Comparison of ENCODE assay signal across 12 cellular contexts in genomic region chr19:8460516-8461298, GRCh38. TPM values are rescaled to one million over a fixed set of nuclear protein-coding genes. Genes with fewer than 3 reads are reported as not detected.
DNase-seq lines count a peak whose midpoint lies in the region; ATAC-seq and TF ChIP-seq lines count a peak whose summit lies in the region.
"Had no signal": no experiment of that assay in that cellular context is flagged by ENCODE, and none has a peak within 500 bp of the region (broad histone marks: within the 10 kb centered on the region; RNA-seq: fewer than 3 reads in every experiment).

No MANE protein-coding gene starts in this region.

- peaks cover 0 to 56% of the 10 kb centered on the region in 2 donors for H3K36me3 ChIP-seq in left lung
- peaks cover 30 to 34% of the 10 kb centered on the region in 2 donors for H3K36me3 ChIP-seq in stomach smooth muscle (ENCODE audit: control insufficient read depth in 2 of 2, insufficient read depth in 2 of 2, low read length in 2 of 2)

- intact Hi-C loops in left lung (cut with DNase I), result no loop called here

- H3K27me3 ChIP-seq in left lung (no peaks in the 10 kb centered on the region), stomach smooth muscle (ENCODE audit: control insufficient read depth in 1 of 2, insufficient read depth in 2 of 2, low read length in 2 of 2) (no peaks in the 10 kb centered on the region)

- POLR2A ChIA-PET in WTC11 (lab: Charles Lee), result no interaction called here

- no peaks in the 10 kb centered on the region for H3K9me3 Mint-ChIP-seq in activated CD8-positive, alpha-beta memory T cell treated with anti-CD3 and anti-CD28 coated beads, Interleukin-2, amount 10 ng/mL, durations not matched to agents 7 days and 5 days (ENCODE audit: low read depth)
- no peaks in the 10 kb centered on the region for H3K9me3 Mint-ChIP-seq in WTC11

- CTCF ChIA-PET in activated CD8-positive, alpha-beta memory T cell treated with anti-CD3 and anti-CD28 coated beads, Interleukin-2, amount 10 ng/mL, durations not matched to agents 7 days and 5 days (lab: Charles Lee), result interaction anchor here (1.3 to 1.6 kb wide), 2 partner anchors 117 to 120 kb away, joined by 4 read pairs; partner anchors contain the start of gene MYO1F
- CTCF ChIA-PET in WTC11 (lab: Charles Lee), result interaction anchor here (1.7 kb wide), 1 partner anchor 48 kb away, joined by 5 read pairs; the partner anchor contains the start of gene MARCHF2

- H3K27me3 Mint-ChIP-seq in activated CD8-positive, alpha-beta memory T cell treated with anti-CD3 and anti-CD28 coated beads, Interleukin-2, amount 10 ng/mL, durations not matched to agents 7 days and 5 days, result no peaks in the 10 kb centered on the region
- no peaks in the 10 kb centered on the region for H3K27me3 Mint-ChIP-seq in WTC11 (ENCODE audit: low read depth)

- no peaks in the 10 kb centered on the region for H3K9me3 ChIP-seq in left lung
- no peaks in the 10 kb centered on the region for H3K9me3 ChIP-seq in stomach smooth muscle (ENCODE audit: control insufficient read depth in 2 of 2, low read length in 2 of 2)

- ATAC-seq in activated CD8-positive, alpha-beta memory T cell treated with anti-CD3 and anti-CD28 coated beads, Interleukin-2, amount 10 ng/mL, durations not matched to agents 7 days and 5 days, result peak; percentile 59
- ATAC-seq in WTC11 (no peak), left lung (no peak)

- DNase-seq in activated CD8-positive, alpha-beta memory T cell treated with anti-CD3 and anti-CD28 coated beads, Interleukin-2, amount 10 ng/mL, durations not matched to agents 7 days and 5 days, result no peak
- no peak for DNase-seq in activated CD8-positive, alpha-beta memory T cell treated with anti-CD3 and anti-CD28 coated beads for 24 hours
- DNase-seq in WTC11 (ENCODE audit: low spot score), result no peak
- no peak for DNase-seq in left lung
- no peak for DNase-seq in NCI-H1417 treated with DMSO at 0.1 percent for 48 hours (lab: John Stamatoyannopoulos, UW)
- DNase-seq in T-helper 1 cell, result no peak
- DNase-seq in NOMO-1 treated with DMSO at 0.1 percent for 48 hours (lab: John Stamatoyannopoulos, UW; ENCODE audit: unreplicated experiment), result no peak
- DNase-seq: activated naive CD4-positive, alpha-beta T cell treated with anti-CD3 and anti-CD28 coated beads, Interleukin-2, amount 50 U/mL, for 16 hours; effector CD8-positive, alpha-beta T cell; stimulated activated CD4-positive, alpha-beta T cell treated with anti-CD3 and anti-CD28 coated beads, Interleukin-4, amount 100 ng/mL, for 4 hours had no signal

- H3K27ac ChIP-seq in left lung (peak overlapping the region; percentile 20 to 44), stomach smooth muscle (ENCODE audit: low read length) (peak overlapping the region; percentile 53)

- peak overlapping the region; percentile 77 for H3K27ac Mint-ChIP-seq in activated CD8-positive, alpha-beta memory T cell treated with anti-CD3 and anti-CD28 coated beads, Interleukin-2, amount 10 ng/mL, durations not matched to agents 7 days and 5 days
- peak overlapping the region; percentile 96; the same call in 1 of the 2 replicates for H3K27ac Mint-ChIP-seq in WTC11

- H3K36me3 Mint-ChIP-seq in activated CD8-positive, alpha-beta memory T cell treated with anti-CD3 and anti-CD28 coated beads, Interleukin-2, amount 10 ng/mL, durations not matched to agents 7 days and 5 days, result peaks cover 51% of the 10 kb centered on the region
- H3K36me3 Mint-ChIP-seq in WTC11, result peaks cover 59% of the 10 kb centered on the region

- no peak overlapping the region for H3K9ac ChIP-seq in stomach smooth muscle (ENCODE audit: low read length in 2 of 2)

- H3K4me1 ChIP-seq in left lung (peaks cover 38 to 76% of the 10 kb centered on the region in 2 donors), stomach smooth muscle (ENCODE audit: control insufficient read depth, insufficient read depth, low read length) (peaks cover 28% of the 10 kb centered on the region)

- H3K4me3 ChIP-seq in left lung (no peak overlapping the region), stomach smooth muscle (ENCODE audit: low read length in 2 of 2) (peak overlapping the region; percentile 21 to 22)

- H3K4me1 Mint-ChIP-seq in activated CD8-positive, alpha-beta memory T cell treated with anti-CD3 and anti-CD28 coated beads, Interleukin-2, amount 10 ng/mL, durations not matched to agents 7 days and 5 days, result peaks cover 56% of the 10 kb centered on the region
- H3K4me1 Mint-ChIP-seq in WTC11, result peaks cover 71% of the 10 kb centered on the region

- TF ChIP-seq CTCF in WTC11 (IDR thresholded peaks at IDR 0.05) (no peak), left lung (IDR thresholded peaks at IDR 0.05) (no peak)

- H3K4me3 Mint-ChIP-seq in activated CD8-positive, alpha-beta memory T cell treated with anti-CD3 and anti-CD28 coated beads, Interleukin-2, amount 10 ng/mL, durations not matched to agents 7 days and 5 days, result no peak overlapping the region
- H3K4me3 Mint-ChIP-seq in WTC11, result no peak overlapping the region

TF ChIP-seq in WTC11, 78 proteins besides CTCF, POLR2A, EP300 and RAD21:
- TF ChIP-seq MYBL2 (CRISPR knock-in tag; IDR thresholded peaks at IDR 0.05), result no peak
- TF ChIP-seq ZNF671 (CRISPR knock-in tag; IDR thresholded peaks at IDR 0.05), result no peak
- TF ChIP-seq NR3C1 (CRISPR knock-in tag; conservative IDR thresholded peaks at IDR 0.05; ENCODE audit: low read depth), result no peak
- no peak for TF ChIP-seq TCF7 (CRISPR knock-in tag; IDR thresholded peaks at IDR 0.05; ENCODE audit: low read depth)
- no peak for TF ChIP-seq CDX4 (CRISPR knock-in tag; IDR thresholded peaks at IDR 0.05; ENCODE audit: borderline replicate concordance)
- no peak for TF ChIP-seq ELF4 (CRISPR knock-in tag; IDR thresholded peaks at IDR 0.05; ENCODE audit: low read depth)
- TF ChIP-seq ZNF281 (CRISPR knock-in tag; IDR thresholded peaks at IDR 0.05), result no peak
- TF ChIP-seq HMGA2 (CRISPR knock-in tag; IDR thresholded peaks at IDR 0.05), result no peak
- no peak for TF ChIP-seq ZNF232 (CRISPR knock-in tag; IDR thresholded peaks at IDR 0.05)
- no peak for TF ChIP-seq ZNF423 (CRISPR knock-in tag; IDR thresholded peaks at IDR 0.05)
TF ChIP-seq in WTC11: peak in this region for 0.

RNA-seq across cellular contexts. Expression of gene HNRNPM, which starts 15.9 kb away (rescaled TPM):
- 100 to 1,000 TPM; 226 to 309 TPM for total RNA-seq in activated CD8-positive, alpha-beta memory T cell treated with anti-CD3 and anti-CD28 coated beads, Interleukin-2, amount 10 ng/mL, durations not matched to agents 7 days and 5 days
- total RNA-seq in WTC11 (2021), result 309 to 416 TPM (median 343 TPM) in 3 replicates
- 100 to 1,000 TPM; 121 to 163 TPM for total RNA-seq in left lung

RNA-seq across cellular contexts. Expression of gene PRAM1, which starts 41.7 kb away (rescaled TPM):
- 1 to 10 TPM in 1 of 2 experiments, under 1 TPM in 1; 0.59 to 1.4 TPM for total RNA-seq in activated CD8-positive, alpha-beta memory T cell treated with anti-CD3 and anti-CD28 coated beads, Interleukin-2, amount 10 ng/mL, durations not matched to agents 7 days and 5 days
- total RNA-seq in WTC11 (2021) (0.46 to 1.1 TPM (median 0.66 TPM) in 3 replicates), left lung (10 to 100 TPM; 10.7 to 26.8 TPM)
- total RNA-seq: RPMI7951 had no signal

RNA-seq across cellular contexts. Expression of gene MARCHF2, which starts 47.6 kb away (rescaled TPM):
- 10 to 100 TPM; 16.5 to 20.9 TPM for total RNA-seq in activated CD8-positive, alpha-beta memory T cell treated with anti-CD3 and anti-CD28 coated beads, Interleukin-2, amount 10 ng/mL, durations not matched to agents 7 days and 5 days
- 20.2 to 30.4 TPM (median 27.5 TPM) in 3 replicates for total RNA-seq in WTC11 (2021)
- total RNA-seq in left lung, result 10 to 100 TPM; 46.5 to 54.6 TPM

RNA-seq across cellular contexts. Expression of gene ZNF414, which starts 53.3 kb away (rescaled TPM):
- 10 to 100 TPM; 23.8 to 38.5 TPM for total RNA-seq in activated CD8-positive, alpha-beta memory T cell treated with anti-CD3 and anti-CD28 coated beads, Interleukin-2, amount 10 ng/mL, durations not matched to agents 7 days and 5 days
- total RNA-seq in WTC11 (2021) (38.2 to 47.4 TPM (median 46.1 TPM) in 3 replicates), left lung (10 to 100 TPM; 15.4 to 19.2 TPM)

Comparison
In these comparisons a context has a peak if more than half of its experiments do, and no peak if none do; other contexts are left out.
1. H3K4me3 ChIP-seq: peak in stomach smooth muscle (2 of 2); none in left lung (0 of 2).